Comparison of ENCODE assay signal across 8 cellular contexts in genomic region chr12:93741741-93742085, GRCh38.
DNase-seq lines count a peak whose midpoint lies in the region; ATAC-seq, FAIRE-seq and TF ChIP-seq lines count a peak whose summit lies in the region.

No MANE protein-coding gene starts in this region.

- peak overlapping the region; percentile 76 to 98; a peak in 3 of 4 replicates for H3K4me2 ChIP-seq in H1 (ENCODE audit: insufficient read depth in 1 of 2, low read depth in 2 of 2, low read length in 2 of 2)

- POLR2A ChIA-PET in H1 (lab: Charles Lee; ENCODE audit: partially characterized antibody) = interaction anchor here (0.5 to 3.8 kb wide), 15 partner anchors 11 to 414 kb away, joined by 3 to 37 read pairs (median 4); partner anchors contain the start of genes CRADD and SOCS2

- peak overlapping the region; percentile 44 for H2BK120ac ChIP-seq in H1 (replicated peaks; ENCODE audit: low read depth, low read length)

- no peaks in the 10 kb centered on the region for H4K20me1 ChIP-seq in H1 (replicated peaks in 1 of 2; ENCODE audit: control insufficient read depth in 1 of 2, insufficient read depth in 2 of 2, low read length in 2 of 2)

- H3K4me3 ChIP-seq in SJSA1 (peak overlapping the region; percentile 50), H1 (ENCODE audit: extremely low read depth in 1 of 4, insufficient read depth in 2 of 4, low read depth in 3 of 4, low read length in 4 of 4) (peak overlapping the region; percentile 6 to 68 (median 44); a peak in 5 of 8 replicates), mucosa of descending colon (no peak overlapping the region)

- peak overlapping the region; percentile 34 for H4K91ac ChIP-seq in H1 (replicated peaks; ENCODE audit: insufficient read length, low read length)

- H2AK5ac ChIP-seq in H1 (ENCODE audit: low read depth, low read length) = no peak overlapping the region

- peak overlapping the region; percentile 37; the same call in 1 of the 2 replicates for H3K27ac ChIP-seq in SJSA1
- peak overlapping the region; percentile 87; the same call in 1 of the 2 replicates for H3K27ac ChIP-seq in H1 (ENCODE audit: low read depth, low read length)

- TF ChIP-seq POLR2A in H1 (IDR thresholded peaks at IDR 0.05; ENCODE audit: control extremely low read depth in 1 of 2, low read depth in 2 of 2, low read length in 2 of 2) = peak; percentile 58 to 82

- H2BK5ac ChIP-seq in H1 (ENCODE audit: low read depth, low read length) = 0 out of 2 replicates have a peak overlapping the region, but pooled peaks have one; percentile 64

- H4K8ac ChIP-seq in H1 (ENCODE audit: extremely low read depth, insufficient read depth, low read length) = no peak overlapping the region

- no peak overlapping the region for H2AFZ ChIP-seq in H1 (ENCODE audit: low read length)

- H4K5ac ChIP-seq in H1 (ENCODE audit: insufficient read length, low read depth, low read length) = peak overlapping the region; percentile 41

- H3K18ac ChIP-seq in H1 (ENCODE audit: extremely low read depth, low read length) = 0 out of 2 replicates have a peak overlapping the region, but pooled peaks have one; percentile 44

- H2BK15ac ChIP-seq in H1 (ENCODE audit: low read length) = no peak overlapping the region

- H3K9ac ChIP-seq in H1 (replicated peaks in 1 of 4; ENCODE audit: extremely low read depth in 1 of 4, low read depth in 3 of 4, low read length in 3 of 4) = peak overlapping the region in 2 of 4 experiments; percentile 22 to 24; a peak in 1 of 7 replicates

- no peak overlapping the region for H3K4ac ChIP-seq in H1 (replicated peaks; ENCODE audit: insufficient read length, low read depth, low read length)

- H3K23me2 ChIP-seq in H1 (ENCODE audit: low read depth, low read length) = peaks cover 3% of the 10 kb centered on the region

- H3K4me1 ChIP-seq in SJSA1 (replicated peaks) = peaks cover 13% of the 10 kb centered on the region
- peaks cover 0 to 17% (median 12%) of the 10 kb centered on the region in 4 experiments; a peak in 4 of 7 replicates for H3K4me1 ChIP-seq in H1 (replicated peaks in 1 of 4; ENCODE audit: control insufficient read depth in 3 of 4, insufficient read depth in 4 of 4, low read length in 3 of 4)
- peaks cover 15% of the 10 kb centered on the region for H3K4me1 ChIP-seq in mucosa of descending colon (ENCODE audit: low read depth)

- 5% methylated on average over 8 of the region's 8 CpGs; no CpG with 5 or more reads in 1 of the 2 experiments for WGBS in H1 (ENCODE audit: extremely low coverage in 1 of 2, insufficient coverage in 1 of 2, insufficient read length in 1 of 2, insufficient replicate concordance in 2 of 2, low coverage in 1 of 2, low lambda C conversion rate in 2 of 2, missing lambda C conversion rate in 1 of 2), 2 experiments

- TF ChIP-seq RAD21 in H1 (IDR thresholded peaks at IDR 0.05 in 1 of 2, conservative IDR thresholded peaks at IDR 0.05 in 1 of 2; ENCODE audit: low read depth in 2 of 2, low read length in 2 of 2) = 0 out of 4 replicates have a peak, but pooled peaks of 1 of the 2 experiments have one; percentile 13

- peak; percentile 91 for FAIRE-seq in H1 (lab: Jason Lieb, UNC)

- H3K23ac ChIP-seq in H1 (ENCODE audit: insufficient read length) = no peak overlapping the region

- no peaks in the 10 kb centered on the region for H3K27me3 ChIP-seq in SJSA1 (replicated peaks)
- H3K27me3 ChIP-seq in H1 (replicated peaks in 1 of 4; ENCODE audit: control insufficient read depth in 3 of 4, extremely low read depth in 1 of 4, insufficient read depth in 3 of 4, low read length in 3 of 4) = no peaks in the 10 kb centered on the region

- H3K56ac ChIP-seq in H1 (replicated peaks; ENCODE audit: insufficient read length, low read depth, low read length) = no peak overlapping the region

- H3K9me3 ChIP-seq in SJSA1 (replicated peaks) (no peaks in the 10 kb centered on the region), H1 (ENCODE audit: insufficient read depth in 2 of 2, low read depth in 1 of 2, low read length in 1 of 2) (no peaks in the 10 kb centered on the region), mucosa of descending colon (no peaks in the 10 kb centered on the region)

- H2BK20ac ChIP-seq in H1 (ENCODE audit: low read length) = no peak overlapping the region; the same call in 1 of the 2 replicates

- TF ChIP-seq CTCF in H1 (IDR thresholded peaks at IDR 0.05; ENCODE audit: control extremely low read depth in 1 of 3, insufficient read depth in 1 of 3, low read depth in 1 of 3, low read length in 3 of 3) (no peak), mucosa of descending colon (IDR thresholded peaks at IDR 0.05) (no peak)

- H3K79me1 ChIP-seq in H1 (ENCODE audit: low read depth, low read length) = no peaks in the 10 kb centered on the region

- TF ChIP-seq EP300 in H1 (IDR thresholded peaks at IDR 0.05; ENCODE audit: borderline replicate concordance in 1 of 2, low read depth in 2 of 2, low read length in 2 of 2) = peak in 1 of 2 experiments; percentile 41; a peak in 1 of 3 replicates

- intact Hi-C loops in mucosa of descending colon (cut with DNase I, micrococcal nuclease) = loop anchor here (5.0 to 10.0 kb wide), 2 partner anchors 63 to 169 kb away; partner anchors contain the start of gene SOCS2 (in 2 of the 2)

- no peak overlapping the region for H2BK12ac ChIP-seq in H1 (ENCODE audit: low read depth, low read length)

- ATAC-seq in HG02884 (IDR thresholded peaks at IDR 0.05; ENCODE audit: unreplicated experiment) = peak; percentile 11
- peak; percentile 45 for ATAC-seq in mucosa of descending colon
- ATAC-seq in HG03457 (IDR thresholded peaks at IDR 0.05; ENCODE audit: unreplicated experiment) = no peak

- H3K36me3 ChIP-seq in SJSA1 (no peaks in the 10 kb centered on the region), H1 (ENCODE audit: control insufficient read depth in 2 of 4, insufficient read depth in 4 of 4, low read length in 3 of 4) (no peaks in the 10 kb centered on the region), mucosa of descending colon (ENCODE audit: low read depth) (no peaks in the 10 kb centered on the region)

- DNase-seq in activated CD4-positive, alpha-beta T cell treated with anti-CD3 and anti-CD28 coated beads for 48 hours = peak; percentile 13
- no peak for DNase-seq in activated CD4-positive, alpha-beta T cell treated with anti-CD3 and anti-CD28 coated beads, Interleukin-2, amount 50 U/mL, for 4 hours
- no peak for DNase-seq in SJSA1 (ENCODE audit: low read depth in 1 of 2, low spot score in 2 of 2)
- peak; percentile 57 to 73 for DNase-seq in H1 (ENCODE audit: low read depth in 1 of 2, low spot score in 2 of 2)
- DNase-seq in mucosa of descending colon = peak in 1 of 3 donors; percentile 38
- DNase-seq in NCI-H2081 treated with DMSO at 0.1 percent for 48 hours (lab: John Stamatoyannopoulos, UW) = no peak

- H3K14ac ChIP-seq in H1 (ENCODE audit: insufficient read length) = peak overlapping the region; percentile 4

- CTCF ChIA-PET in H1 (lab: Charles Lee; ENCODE audit: partially characterized antibody) = interaction anchor here (0.9 to 1.7 kb wide), 10 partner anchors 9 to 360 kb away, joined by 3 to 9 read pairs (median 3); partner anchors contain the start of gene SOCS2

- H3K79me2 ChIP-seq in H1 (ENCODE audit: control insufficient read depth in 1 of 2, insufficient read depth in 2 of 2, low read length in 2 of 2) = no peaks in the 10 kb centered on the region

TF ChIP-seq in H1, 55 proteins besides CTCF, POLR2A, EP300 and RAD21:
- TF ChIP-seq SIN3A (conservative IDR thresholded peaks at IDR 0.05 in 1 of 2, IDR thresholded peaks at IDR 0.05 in 1 of 2; ENCODE audit: low read depth in 1 of 2, low read length in 2 of 2) (no peak), ATF2 (IDR thresholded peaks at IDR 0.05; ENCODE audit: low read length) (no peak), YY1 (IDR thresholded peaks at IDR 0.05; ENCODE audit: low read depth, low read length) (no peak; the same call in none of the 2 replicates), TAF1 (IDR thresholded peaks at IDR 0.05; ENCODE audit: low read depth, low read length) (peak; percentile 80), HDAC2 (IDR thresholded peaks at IDR 0.05; ENCODE audit: borderline replicate concordance in 1 of 2, low read depth in 2 of 2, low read length in 2 of 2) (0 out of 4 replicates have a peak, but pooled peaks of 1 of the 2 experiments have one; percentile 53), TBP (IDR thresholded peaks at IDR 0.05; ENCODE audit: low read depth, low read length) (peak; percentile 79), POLR2AphosphoS5 (IDR thresholded peaks at IDR 0.05; ENCODE audit: low read depth, low read length) (peak; percentile 70; the same call in 1 of the 2 replicates), CREB1 (IDR thresholded peaks at IDR 0.05) (peak; percentile 27; the same call in 1 of the 2 replicates), POU5F1 (IDR thresholded peaks at IDR 0.05; ENCODE audit: low read depth, low read length) (peak; percentile 98), TAF7 (optimal IDR thresholded peaks at IDR 0.05; ENCODE audit: borderline replicate concordance, low read depth, low read length) (peak; percentile 64), NANOG (IDR thresholded peaks at IDR 0.05; ENCODE audit: insufficient read depth, low read depth, low read length, poor library complexity, severe bottlenecking) (peak; percentile 83), GTF2F1 (IDR thresholded peaks at IDR 0.05; ENCODE audit: borderline replicate concordance, low read depth, low read length) (no peak; the same call in 1 of the 2 replicates), CEBPB (IDR thresholded peaks at IDR 0.05; ENCODE audit: low read depth, low read length) (no peak), NRF1 (IDR thresholded peaks at IDR 0.05; ENCODE audit: low read depth, low read length) (no peak)

Comparison
In these comparisons a context has a peak if more than half of its experiments do, and no peak if none do; other contexts are left out.
1. DNase-seq: peak in activated CD4-positive, alpha-beta T cell treated with anti-CD3 and anti-CD28 coated beads for 48 hours (single experiment) and H1 (2 of 2); none in activated CD4-positive, alpha-beta T cell treated with anti-CD3 and anti-CD28 coated beads, Interleukin-2, amount 50 U/mL, for 4 hours (0 of 2), SJSA1 (0 of 2) and NCI-H2081 treated with DMSO at 0.1 percent for 48 hours (single experiment).